In genomic region chr3:54339608-54340007, GRCh38 we compare ENCODE assay signal across 22 cellular contexts.
"Had no signal": no experiment of that assay in that cellular context is flagged by ENCODE, and none has a peak within 500 bp of the region (broad histone marks: within the 10 kb centered on the region; RNA-seq: fewer than 3 reads in every experiment).

No MANE protein-coding gene starts in this region.

- DNase-seq: activated CD4-positive, alpha-beta T cell treated with anti-CD3 and anti-CD28 coated beads for 48 hours; activated CD4-positive, alpha-beta T cell treated with anti-CD3 and anti-CD28 coated beads, Interleukin-2, amount 50 U/mL, for 4 hours; activated CD4-positive, CD25-positive, alpha-beta regulatory T cell treated with anti-CD3 and anti-CD28 coated beads, Interleukin-2, amount 50 U/mL, for 72 hours; activated CD8-positive, alpha-beta memory T cell treated with anti-CD3 and anti-CD28 coated beads, Interleukin-2, amount 50 U/mL, for 48 hours; activated CD8-positive, alpha-beta T cell treated with anti-CD3 and anti-CD28 coated beads, Interleukin-2, amount 10 ng/mL, durations not matched to agents 7 days and 5 days; activated naive CD4-positive, alpha-beta T cell treated with anti-CD3 and anti-CD28 coated beads, Interleukin-2, amount 50 U/mL, for 16 hours; activated naive CD8-positive, alpha-beta T cell treated with anti-CD3 and anti-CD28 coated beads, Interleukin-2, amount 10 ng/mL, durations not matched to agents 7 days and 5 days; activated T-cell treated with anti-CD3 and anti-CD28 coated beads, Interleukin-2, amount 50 U/mL, for 1 hour; adrenal gland; anterior cingulate cortex; central memory CD4-positive, alpha-beta T cell; NCI-H1048; NCI-H1930; NCI-H2107; NCI-H2171 treated with DMSO at 0.1 percent for 48 hours; NCI-H226; NCI-H510A; NCI-H526 treated with DMSO at 0.1 percent for 48 hours; PC-3; SHP77 treated with DMSO at 0.1 percent for 48 hours had no signal

- ATAC-seq: activated CD8-positive, alpha-beta T cell treated with anti-CD3 and anti-CD28 coated beads, Interleukin-2, amount 10 ng/mL, durations not matched to agents 7 days and 5 days; PC-3; WTC11 had no signal

- H3K36me3 ChIP-seq: adrenal gland, breast epithelium had no signal

- H3K9me3 ChIP-seq: adrenal gland, breast epithelium had no signal

- H3K27ac ChIP-seq: adrenal gland, breast epithelium had no signal

- H3K27me3 ChIP-seq: breast epithelium had no signal

- H3K4me3 ChIP-seq: adrenal gland, breast epithelium had no signal

- H3K4me1 ChIP-seq: adrenal gland, breast epithelium had no signal
